Comparison of ENCODE assay signal across 11 cellular contexts in the genomic region with DNA sequence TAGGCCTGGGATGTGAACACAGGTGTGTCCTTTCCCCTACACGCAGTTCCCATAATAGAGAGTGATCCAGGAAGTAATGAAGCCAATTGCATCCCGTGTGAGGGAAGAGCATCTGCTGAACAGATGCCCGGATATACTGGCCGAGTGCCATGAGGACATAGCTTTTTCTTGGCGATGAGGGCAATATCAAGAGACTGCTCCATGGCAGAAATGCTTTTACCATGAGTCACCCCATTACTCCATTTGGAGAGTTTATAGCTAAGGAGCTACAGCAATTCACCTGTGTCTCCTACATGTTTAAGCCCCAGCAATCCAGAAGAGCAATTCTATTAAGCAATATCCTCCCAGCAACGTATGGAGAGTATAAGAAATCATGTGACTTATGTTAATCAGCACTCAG.
DNase-seq lines count a peak whose midpoint lies in the region; ATAC-seq, FAIRE-seq and TF ChIP-seq lines count a peak whose summit lies in the region.
"Had no signal": no experiment of that assay in that cellular context is flagged by ENCODE, and none has a peak within 500 bp of the region (broad histone marks: within the 10 kb centered on the region; RNA-seq: fewer than 3 reads in every experiment).

No MANE protein-coding gene starts in this region.

- no peak overlapping the region for H3K4me3 ChIP-seq in hepatocyte
- H3K4me3 ChIP-seq: HAP-1 had no signal

- no peaks in the 10 kb centered on the region for H3K79me2 ChIP-seq in hepatocyte

- H3K36me3 ChIP-seq in hepatocyte (replicated peaks; ENCODE audit: insufficient read depth, low read depth), result no peaks in the 10 kb centered on the region
- H3K36me3 ChIP-seq: HAP-1 had no signal

- H2AFZ ChIP-seq in hepatocyte, result no peak overlapping the region

- no peaks in the 10 kb centered on the region for H3K9me3 ChIP-seq in hepatocyte (ENCODE audit: low read depth)
- H3K9me3 ChIP-seq: HAP-1 had no signal

- H3K4me2 ChIP-seq in hepatocyte, result no peak overlapping the region

- ATAC-seq in GM19023 (IDR thresholded peaks at IDR 0.05; ENCODE audit: unreplicated experiment), result no peak
- ATAC-seq in GM19455 (IDR thresholded peaks at IDR 0.05; ENCODE audit: unreplicated experiment), result no peak

- DNase-seq in AG08395 (ENCODE audit: low spot score), result peak; percentile 85
- peak; percentile 71 for DNase-seq in HTR-8/SVneo (ENCODE audit: insufficient read length, low spot score)
- DNase-seq in SW 1271 (lab: John Stamatoyannopoulos, UW), result peak; percentile 80 to 92
- peak; percentile 80 for DNase-seq in hepatocyte (ENCODE audit: low spot score)
- DNase-seq in NCI-H2227 (lab: John Stamatoyannopoulos, UW; ENCODE audit: unreplicated experiment), result no peak
- no peak for DNase-seq in GM20000 (ENCODE audit: low spot score)
- DNase-seq: DND-41, NCI-H774 had no signal

- H3K27me3 ChIP-seq in hepatocyte, result no peaks in the 10 kb centered on the region

- WGBS in hepatocyte (ENCODE audit: low lambda C conversion rate, missing lambda C conversion rate), result 44% methylated on average over 6 of the region's 6 CpGs

- H3K9me2 ChIP-seq in hepatocyte (replicated peaks; ENCODE audit: insufficient read depth), result no peaks in the 10 kb centered on the region

- H4K20me1 ChIP-seq in hepatocyte (ENCODE audit: insufficient read depth, poor library complexity, severe bottlenecking), result no peaks in the 10 kb centered on the region

- TF ChIP-seq CTCF in hepatocyte (IDR thresholded peaks at IDR 0.05; ENCODE audit: poor library complexity) (no peak), GM20000 (IDR thresholded peaks at IDR 0.05; ENCODE audit: extremely low read depth, missing control alignments) (no peak)

- peak; percentile 81 for FAIRE-seq in HTR-8/SVneo (lab: Jason Lieb, UNC)

- H3K27ac ChIP-seq in hepatocyte, result peak overlapping the region; percentile 47

- peaks cover 3% of the 10 kb centered on the region for H3K4me1 ChIP-seq in hepatocyte (ENCODE audit: insufficient read depth)
- H3K4me1 ChIP-seq: HAP-1 had no signal

Comparison
In these comparisons a context has a peak if more than half of its experiments do, and no peak if none do; other contexts are left out.
1. DNase-seq: peak in AG08395 (single experiment), HTR-8/SVneo (single experiment), SW 1271 (2 of 2) and hepatocyte (single experiment); none in NCI-H2227 (single experiment) and GM20000 (single experiment).